In the genomic region with DNA sequence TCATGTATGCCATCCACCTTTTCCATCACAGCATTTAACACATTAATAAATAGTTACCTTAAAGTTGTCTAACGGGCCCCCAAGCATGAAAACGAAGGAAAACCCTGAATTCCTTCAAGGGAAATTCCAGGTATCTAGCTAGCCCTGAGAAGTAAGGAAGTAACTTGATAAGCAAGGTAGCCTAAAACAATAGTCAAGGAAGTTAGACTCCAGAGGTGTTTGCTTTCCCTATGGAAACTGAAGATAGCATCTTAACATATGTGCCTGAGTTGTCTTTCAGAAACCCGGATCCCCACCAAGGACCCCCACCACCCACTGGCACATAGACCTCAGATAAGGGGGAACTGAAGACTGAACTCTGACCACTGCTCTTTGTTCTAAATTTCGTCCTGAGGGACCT, we compare ENCODE assay signal across 22 cellular contexts.
"Had no signal": no experiment of that assay in that cellular context is flagged by ENCODE, and none has a peak within 500 bp of the region (broad histone marks: within the 10 kb centered on the region; RNA-seq: fewer than 3 reads in every experiment).

No MANE protein-coding gene starts in this region.

- DNase-seq: colonic mucosa; cortex of kidney; effector CD8-positive, alpha-beta T cell; effector memory CD8-positive, alpha-beta T cell; erythroblast; esophagus squamous epithelium; foreskin fibroblast; foreskin melanocyte; gastrocnemius medialis; glutamatergic neuron; head of caudate nucleus; heart right ventricle; hippocampal formation; left cardiac atrium; left lung; left ventricle myocardium superior; lower lobe of right lung; mesenchymal stem cell; midbrain; naive thymus-derived CD8-positive, alpha-beta T cell had no signal

- H3K9me3 Mint-ChIP-seq: dendritic cell treated with granulocyte-macrophage colony-stimulating factor and Interleukin-4, amounts not matched to agents 40 ng/mL and 50 ng/mL, for 4 days had no signal

- H3K4me1 Mint-ChIP-seq: naive thymus-derived CD8-positive, alpha-beta T cell had no signal

- H3K4me3 Mint-ChIP-seq: dendritic cell treated with granulocyte-macrophage colony-stimulating factor and Interleukin-4, amounts not matched to agents 40 ng/mL and 50 ng/mL, for 4 days; effector memory CD8-positive, alpha-beta T cell; naive thymus-derived CD8-positive, alpha-beta T cell had no signal

- H3K27ac Mint-ChIP-seq: dendritic cell treated with granulocyte-macrophage colony-stimulating factor and Interleukin-4, amounts not matched to agents 40 ng/mL and 50 ng/mL, for 4 days; effector memory CD8-positive, alpha-beta T cell; naive thymus-derived CD8-positive, alpha-beta T cell had no signal

- ATAC-seq: effector memory CD8-positive, alpha-beta T cell; esophagus mucosa; gastrocnemius medialis; heart right ventricle; left cardiac atrium; left lung; left ventricle myocardium superior; lower lobe of right lung; naive thymus-derived CD8-positive, alpha-beta T cell had no signal

- H3K27me3 Mint-ChIP-seq: dendritic cell treated with granulocyte-macrophage colony-stimulating factor and Interleukin-4, amounts not matched to agents 40 ng/mL and 50 ng/mL, for 4 days had no signal
